ENCODE assay signal across 8 cellular contexts in the genomic region with DNA sequence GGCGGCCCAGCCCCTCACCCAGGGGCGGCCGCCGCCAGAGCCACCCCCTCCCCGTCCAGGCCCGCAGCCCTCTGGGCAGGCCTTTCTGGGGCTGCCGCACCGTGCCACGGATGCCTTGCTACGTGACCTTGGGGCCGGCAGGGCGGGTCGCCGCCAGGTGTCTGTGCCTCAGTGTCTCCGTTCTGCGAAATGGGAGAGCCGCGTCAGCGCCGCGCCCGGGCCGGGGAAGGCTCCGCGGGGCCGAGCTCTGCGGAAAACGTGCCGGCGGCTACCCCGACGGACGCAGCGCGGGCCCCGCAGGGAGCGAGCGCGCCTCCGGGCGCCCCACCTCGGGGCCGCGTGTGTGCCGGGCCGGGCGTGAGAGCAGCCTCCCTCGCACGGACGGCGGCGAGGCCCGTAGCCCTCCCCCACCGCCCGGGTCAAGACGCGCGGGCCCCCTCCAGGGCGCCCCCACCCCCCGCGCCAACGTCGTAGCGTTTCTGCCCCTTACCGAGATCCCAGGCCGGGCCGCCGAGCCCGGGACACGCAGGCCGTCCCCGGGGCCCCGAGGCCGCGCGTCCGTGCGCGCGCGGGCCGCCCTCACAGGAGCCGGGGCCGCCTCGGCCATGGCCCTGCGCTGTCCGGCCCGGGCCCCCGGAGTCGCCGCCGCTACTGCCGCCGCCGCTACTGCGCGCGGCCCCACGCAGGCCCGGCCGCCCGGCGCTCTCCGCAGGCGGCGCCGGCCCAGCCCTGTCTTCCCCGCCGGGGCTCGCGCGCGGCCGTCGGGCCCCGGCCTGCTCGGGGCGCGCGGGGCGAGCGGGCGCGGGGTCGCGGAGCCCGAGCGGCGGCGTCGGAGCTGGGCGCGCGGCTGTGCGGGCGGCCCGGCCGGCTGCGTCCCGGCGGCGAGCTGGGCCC. TPM values are rescaled to one million over a fixed set of nuclear protein-coding genes. Genes with fewer than 3 reads are reported as not detected.
DNase-seq lines count a peak whose midpoint lies in the region; ATAC-seq, FAIRE-seq and TF ChIP-seq lines count a peak whose summit lies in the region.

No MANE protein-coding gene starts in this region.

- CTCF ChIA-PET in H1 (lab: Charles Lee; ENCODE audit: partially characterized antibody), result interaction anchor here (0.7 to 2.1 kb wide), 18 partner anchors 13 to 198 kb away, joined by 3 to 11 read pairs (median 4); partner anchors contain the start of gene ZNF783

- H2BK12ac ChIP-seq in H1 (ENCODE audit: low read depth, low read length), result no peak overlapping the region

- H2BK20ac ChIP-seq in H1 (ENCODE audit: low read length), result no peak overlapping the region

- H2AFZ ChIP-seq in H1 (ENCODE audit: low read length), result no peak overlapping the region

- no peaks in the 10 kb centered on the region for H3K9me3 ChIP-seq in H1 (ENCODE audit: insufficient read depth in 2 of 2, low read depth in 1 of 2, low read length in 1 of 2)
- no peaks in the 10 kb centered on the region for H3K9me3 ChIP-seq in muscle layer of duodenum (ENCODE audit: control insufficient read depth in 1 of 2, low read length in 2 of 2)
- H3K9me3 ChIP-seq in aorta (ENCODE audit: control insufficient read depth, low read length), result no peaks in the 10 kb centered on the region

- H3K4ac ChIP-seq in H1 (replicated peaks; ENCODE audit: insufficient read length, low read depth, low read length), result no peak overlapping the region

- no peak overlapping the region for H2BK15ac ChIP-seq in H1 (ENCODE audit: low read length)

- H3K4me1 ChIP-seq in H1 (replicated peaks in 1 of 4; ENCODE audit: control insufficient read depth in 3 of 4, insufficient read depth in 4 of 4, low read length in 3 of 4) (no peaks in the 10 kb centered on the region; a peak in 1 of 7 replicates), muscle layer of duodenum (ENCODE audit: control insufficient read depth in 1 of 2, insufficient read depth in 2 of 2, low read length in 2 of 2) (peaks cover 3 to 18% of the 10 kb centered on the region in 2 donors), aorta (ENCODE audit: control insufficient read depth in 1 of 2, insufficient read depth in 2 of 2, low read length in 2 of 2) (no peaks in the 10 kb centered on the region)

- FAIRE-seq in H1 (lab: Jason Lieb, UNC), result no peak

- peak overlapping the region; percentile 71 to 81 for H3K4me2 ChIP-seq in H1 (ENCODE audit: insufficient read depth in 1 of 2, low read depth in 2 of 2, low read length in 2 of 2)

- peaks cover 4 to 25% (median 20%) of the 10 kb centered on the region in 4 experiments for H3K27me3 ChIP-seq in H1 (replicated peaks in 1 of 4; ENCODE audit: control insufficient read depth in 3 of 4, extremely low read depth in 1 of 4, insufficient read depth in 3 of 4, low read length in 3 of 4)
- H3K27me3 ChIP-seq in muscle layer of duodenum (ENCODE audit: low read depth, low read length), result no peaks in the 10 kb centered on the region
- H3K27me3 ChIP-seq in aorta (ENCODE audit: control insufficient read depth in 1 of 2, insufficient read depth in 2 of 2, low read length in 1 of 2), result no peaks in the 10 kb centered on the region

- no peak overlapping the region for H2BK120ac ChIP-seq in H1 (replicated peaks; ENCODE audit: low read depth, low read length)

- no peak for TF ChIP-seq EP300 in H1 (IDR thresholded peaks at IDR 0.05; ENCODE audit: borderline replicate concordance in 1 of 2, low read depth in 2 of 2, low read length in 2 of 2)

- no peaks in the 10 kb centered on the region for H3K79me1 ChIP-seq in H1 (ENCODE audit: low read depth, low read length)

- H4K5ac ChIP-seq in H1 (ENCODE audit: insufficient read length, low read depth, low read length), result no peak overlapping the region

- peaks cover 9% of the 10 kb centered on the region for H3K23me2 ChIP-seq in H1 (ENCODE audit: low read depth, low read length)

- no peak overlapping the region for H4K8ac ChIP-seq in H1 (ENCODE audit: extremely low read depth, insufficient read depth, low read length)

- no peak overlapping the region for H4K91ac ChIP-seq in H1 (replicated peaks; ENCODE audit: insufficient read length, low read length)

- H3K36me3 ChIP-seq in H1 (ENCODE audit: control insufficient read depth in 2 of 4, insufficient read depth in 4 of 4, low read length in 3 of 4), result peaks cover 0 to 9% (median 2%) of the 10 kb centered on the region in 4 experiments; a peak in 3 of 8 replicates
- peaks cover 11 to 14% of the 10 kb centered on the region in 2 donors for H3K36me3 ChIP-seq in muscle layer of duodenum (ENCODE audit: control insufficient read depth in 1 of 2, insufficient read depth in 2 of 2, low read length in 2 of 2)
- H3K36me3 ChIP-seq in aorta (ENCODE audit: control insufficient read depth in 1 of 2, insufficient read depth in 2 of 2, low read length in 1 of 2), result no peaks in the 10 kb centered on the region

- H3K9ac ChIP-seq in H1 (replicated peaks in 1 of 4; ENCODE audit: extremely low read depth in 1 of 4, low read depth in 3 of 4, low read length in 3 of 4), result peak overlapping the region in 1 of 4 experiments; percentile 89; a peak in 1 of 7 replicates

- no peak for TF ChIP-seq POLR2A in H1 (IDR thresholded peaks at IDR 0.05; ENCODE audit: control extremely low read depth in 1 of 2, low read depth in 2 of 2, low read length in 2 of 2)

- POLR2A ChIA-PET in H1 (lab: Charles Lee; ENCODE audit: partially characterized antibody), result interaction anchor here (0.6 to 3.8 kb wide), 16 partner anchors 8 to 389 kb away, joined by 3 to 27 read pairs (median 4); partner anchors contain the start of gene ZNF282

- no peak overlapping the region for H3K23ac ChIP-seq in H1 (ENCODE audit: insufficient read length)

- peaks cover 0 to 10% of the 10 kb centered on the region in 2 experiments; a peak in 1 of 4 replicates for H3K79me2 ChIP-seq in H1 (ENCODE audit: control insufficient read depth in 1 of 2, insufficient read depth in 2 of 2, low read length in 2 of 2)

- intact Hi-C loops in aorta (cut with DNase I), result loop anchor here in 1 of 2 donors (5.0 kb wide), 1 partner anchor 38 kb away; the partner anchor contains the start of gene ZNF746

- H3K4me3 ChIP-seq in H1 (ENCODE audit: extremely low read depth in 1 of 4, insufficient read depth in 2 of 4, low read depth in 3 of 4, low read length in 4 of 4) (peak overlapping the region; percentile 34 to 74 (median 66)), muscle layer of duodenum (ENCODE audit: low read depth in 1 of 2, low read length in 2 of 2) (peak overlapping the region; percentile 37 to 83), aorta (ENCODE audit: low read length in 2 of 2) (peak overlapping the region; percentile 90 to 100)

- H3K27ac ChIP-seq in H1 (ENCODE audit: low read depth, low read length) (no peak overlapping the region), muscle layer of duodenum (ENCODE audit: low read length) (no peak overlapping the region), aorta (ENCODE audit: low read depth in 1 of 2, low read length in 2 of 2) (no peak overlapping the region)

- DNase-seq in 8988T (peak; percentile 61), RKO (ENCODE audit: low spot score) (peak; percentile 50), H1 (ENCODE audit: low read depth in 1 of 2, low spot score in 2 of 2) (peak in 1 of 2 experiments; percentile 54), aorta (no peak), activated gamma-delta T cell (lab: John Stamatoyannopoulos, UW) (no peak)

- ATAC-seq in GM18498 (IDR thresholded peaks at IDR 0.05; ENCODE audit: unreplicated experiment) (peak; percentile 45), HG02798 (IDR thresholded peaks at IDR 0.05; ENCODE audit: poor library complexity, unreplicated experiment) (peak; percentile 41), aorta (ENCODE audit: low FRiP score) (no peak)

- H3K18ac ChIP-seq in H1 (ENCODE audit: extremely low read depth, low read length), result no peak overlapping the region

- no peak overlapping the region for H2BK5ac ChIP-seq in H1 (ENCODE audit: low read depth, low read length)

- no peak overlapping the region for H2AK5ac ChIP-seq in H1 (ENCODE audit: low read depth, low read length)

- H3K14ac ChIP-seq in H1 (ENCODE audit: insufficient read length), result no peak overlapping the region

- peaks cover 5 to 9% of the 10 kb centered on the region in 2 experiments for H4K20me1 ChIP-seq in H1 (replicated peaks in 1 of 2; ENCODE audit: control insufficient read depth in 1 of 2, insufficient read depth in 2 of 2, low read length in 2 of 2)

- no peak for TF ChIP-seq RAD21 in H1 (IDR thresholded peaks at IDR 0.05 in 1 of 2, conservative IDR thresholded peaks at IDR 0.05 in 1 of 2; ENCODE audit: low read depth in 2 of 2, low read length in 2 of 2)

- WGBS in H1 (ENCODE audit: extremely low coverage in 1 of 2, insufficient coverage in 1 of 2, insufficient read length in 1 of 2, insufficient replicate concordance in 2 of 2, low coverage in 1 of 2, low lambda C conversion rate in 2 of 2, missing lambda C conversion rate in 1 of 2), 2 experiments, result 2% methylated on average over 62 of the region's 142 CpGs; no CpG with 5 or more reads in 1 of the 2 experiments
- 1% methylated on average over 81 to 142 of the region's 142 CpGs for WGBS in aorta, 2 donors

- H3K56ac ChIP-seq in H1 (replicated peaks; ENCODE audit: insufficient read length, low read depth, low read length), result no peak overlapping the region

- TF ChIP-seq CTCF in H1 (IDR thresholded peaks at IDR 0.05; ENCODE audit: control extremely low read depth in 1 of 3, insufficient read depth in 1 of 3, low read depth in 1 of 3, low read length in 3 of 3), result no peak

TF ChIP-seq in H1, 55 proteins besides CTCF, POLR2A, EP300 and RAD21 (continues in another document):
- TF ChIP-seq BACH1 (IDR thresholded peaks at IDR 0.05; ENCODE audit: low read length), result no peak

RNA-seq across cellular contexts. Expression of gene ZNF777, which starts 1.1 kb away (rescaled TPM):
- total RNA-seq in H1 (2021; fragmentation: NEBNext Ultra II Directional; extraction: Animal tissue kit (Norgen Biotek cat#: 25700)), result 10.1 and 11.2 TPM in 2 replicates
- polyA plus RNA-seq in H1 (2011; rRNA removed) (8.0 and 9.4 TPM in 2 replicates), aorta (1 to 10 TPM; 4.0 to 6.9 TPM)
- 7.3 TPM for polyA plus RNA-seq in H1 (2011; cell fraction: cytosol; rRNA removed)
- 6.9 TPM for polyA plus RNA-seq in H1 (2011; cell fraction: nucleus; rRNA removed)
- polyA plus RNA-seq in H1 (2012, experiment 1 of 2), result 5.7 to 11.4 TPM (median 9.2 TPM) in 4 replicates
- polyA plus RNA-seq in H1 (2012, experiment 2 of 2), result 6.2 TPM
- polyA plus RNA-seq in H1 (2013, experiment 1 of 2), result 6.5 TPM
- polyA plus RNA-seq in H1 (2013, experiment 2 of 2), result 6.1 TPM
- polyA minus RNA-seq in H1 (2011; rRNA and poly(A)+ RNA removed), result 4.1 and 4.3 TPM in 2 replicates
- 9.1 TPM for polyA minus RNA-seq in H1 (2011; cell fraction: cytosol; rRNA and poly(A)+ RNA removed)
- polyA minus RNA-seq in H1 (2011; cell fraction: nucleus; rRNA and poly(A)+ RNA removed), result 4.5 TPM
- total RNA-seq in aorta, result 1 to 10 TPM; 7.8 to 9.4 TPM

RNA-seq across cellular contexts. Expression of gene ZNF746, which starts 37.8 kb away (rescaled TPM):
- 15.4 and 15.6 TPM in 2 replicates for total RNA-seq in H1 (2021; fragmentation: NEBNext Ultra II Directional; extraction: Animal tissue kit (Norgen Biotek cat#: 25700))
- polyA plus RNA-seq in H1 (2011; rRNA removed) (7.5 and 9.1 TPM in 2 replicates), aorta (1 to 10 TPM; 2.9 to 8.8 TPM)
- 6.8 TPM for polyA plus RNA-seq in H1 (2011; cell fraction: cytosol; rRNA removed)
- polyA plus RNA-seq in H1 (2011; cell fraction: nucleus; rRNA removed), result 14.0 TPM
- polyA plus RNA-seq in H1 (2012, experiment 1 of 2), result 8.4 to 12.7 TPM (median 10.6 TPM) in 4 replicates
- 9.8 TPM for polyA plus RNA-seq in H1 (2012, experiment 2 of 2)
- polyA plus RNA-seq in H1 (2013, experiment 1 of 2), result 8.0 TPM
- 7.6 TPM for polyA plus RNA-seq in H1 (2013, experiment 2 of 2)
- polyA minus RNA-seq in H1 (2011; rRNA and poly(A)+ RNA removed), result 7.2 and 11.5 TPM in 2 replicates
- 11.9 TPM for polyA minus RNA-seq in H1 (2011; cell fraction: cytosol; rRNA and poly(A)+ RNA removed)
- polyA minus RNA-seq in H1 (2011; cell fraction: nucleus; rRNA and poly(A)+ RNA removed), result 14.7 TPM
- total RNA-seq in aorta, result 10 to 100 TPM; 16.7 to 23.5 TPM

Comparison
In these comparisons a context has a peak if more than half of its experiments do, and no peak if none do; other contexts are left out.
1. DNase-seq: peak in 8988T (single experiment) and RKO (single experiment); none in aorta (0 of 2) and activated gamma-delta T cell (single experiment).
2. Peak in every context shown above with its lines, with median percentiles within 50 percentile points of each other: H3K4me3 ChIP-seq.